ENCODE assay signal across 1 cellular context in the genomic region with DNA sequence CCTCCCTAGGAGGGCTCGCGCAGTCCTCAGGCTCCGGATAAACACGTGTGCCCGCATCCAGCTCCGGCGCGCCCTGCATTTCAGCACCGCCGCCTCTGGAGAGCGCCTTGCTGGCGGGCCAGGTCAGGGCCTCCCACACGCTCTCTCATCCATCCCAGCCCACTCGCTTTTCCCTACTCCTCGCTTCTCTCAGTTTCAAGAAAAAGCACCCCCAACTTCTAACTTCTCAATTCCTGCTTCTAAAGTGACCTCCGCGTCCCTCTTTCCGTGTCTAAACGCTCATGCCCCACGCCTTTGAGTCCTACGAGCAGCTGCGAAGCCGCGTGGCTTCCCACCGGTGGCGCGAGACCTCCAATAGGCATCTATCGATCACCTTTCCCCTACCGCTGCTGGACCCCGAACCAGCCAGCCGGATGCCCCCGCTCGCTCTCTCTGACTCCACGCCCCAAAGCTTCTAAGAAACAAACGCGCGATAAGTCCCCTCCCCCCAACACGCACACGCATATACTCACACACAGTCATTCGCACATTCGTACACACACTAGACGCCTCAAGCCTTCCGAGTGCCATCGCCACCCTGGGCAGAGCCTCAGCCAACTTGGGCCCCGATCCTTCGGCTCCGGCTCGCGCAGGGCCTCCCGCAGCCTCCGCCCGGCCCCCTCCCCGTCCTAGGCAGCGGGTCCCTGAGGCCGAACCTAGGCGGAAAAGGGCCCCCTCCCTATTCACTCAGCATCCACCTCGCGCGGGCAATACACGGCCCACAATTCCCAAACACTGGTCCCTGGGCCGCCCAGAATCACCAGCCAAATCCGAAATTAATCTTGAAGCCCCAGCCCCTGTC.
TF ChIP-seq lines count a peak whose summit lies in the region.

No MANE protein-coding gene starts in this region.

TF ChIP-seq in WTC11, 78 proteins besides CTCF, POLR2A, EP300 and RAD21 (continued from another document and continues in another):
- TF ChIP-seq, protein P1, sequence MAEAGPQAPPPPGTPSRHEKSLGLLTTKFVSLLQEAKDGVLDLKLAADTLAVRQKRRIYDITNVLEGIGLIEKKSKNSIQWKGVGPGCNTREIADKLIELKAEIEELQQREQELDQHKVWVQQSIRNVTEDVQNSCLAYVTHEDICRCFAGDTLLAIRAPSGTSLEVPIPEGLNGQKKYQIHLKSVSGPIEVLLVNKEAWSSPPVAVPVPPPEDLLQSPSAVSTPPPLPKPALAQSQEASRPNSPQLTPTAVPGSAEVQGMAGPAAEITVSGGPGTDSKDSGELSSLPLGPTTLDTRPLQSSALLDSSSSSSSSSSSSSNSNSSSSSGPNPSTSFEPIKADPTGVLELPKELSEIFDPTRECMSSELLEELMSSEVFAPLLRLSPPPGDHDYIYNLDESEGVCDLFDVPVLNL (CRISPR knock-in tag; IDR thresholded peaks at IDR 0.05; ENCODE audit: borderline replicate concordance, low read depth), result no peak
- TF ChIP-seq TEAD4 (CRISPR knock-in tag; IDR thresholded peaks at IDR 0.05) (peak; percentile 80), RORB (CRISPR knock-in tag; IDR thresholded peaks at IDR 0.05) (no peak), NR3C1 (CRISPR knock-in tag; conservative IDR thresholded peaks at IDR 0.05; ENCODE audit: low read depth) (no peak), ELF4 (CRISPR knock-in tag; IDR thresholded peaks at IDR 0.05; ENCODE audit: low read depth) (no peak), ESRRA (CRISPR knock-in tag; IDR thresholded peaks at IDR 0.05; ENCODE audit: borderline replicate concordance) (peak; percentile 90), RELA (CRISPR knock-in tag; IDR thresholded peaks at IDR 0.05; ENCODE audit: borderline replicate concordance) (peak; percentile 92; the same call in 1 of the 2 replicates), EMX1 (CRISPR knock-in tag; IDR thresholded peaks at IDR 0.05) (no peak), IRF2 (CRISPR knock-in tag; IDR thresholded peaks at IDR 0.05; ENCODE audit: borderline replicate concordance, low read depth) (no peak), ZNF219 (CRISPR knock-in tag; IDR thresholded peaks at IDR 0.05; ENCODE audit: borderline replicate concordance) (peak; percentile 87; the same call in 1 of the 2 replicates), ZNF416 (CRISPR knock-in tag; IDR thresholded peaks at IDR 0.05) (no peak), ZNF671 (CRISPR knock-in tag; IDR thresholded peaks at IDR 0.05) (no peak), JUN (CRISPR knock-in tag; IDR thresholded peaks at IDR 0.05) (peak; percentile 96), ZNF396 (CRISPR knock-in tag; IDR thresholded peaks at IDR 0.05; ENCODE audit: borderline replicate concordance) (no peak), TEAD1 (CRISPR knock-in tag; IDR thresholded peaks at IDR 0.05) (peak; percentile 97), NR2C2 (CRISPR knock-in tag; IDR thresholded peaks at IDR 0.05) (peak; percentile 53; the same call in 1 of the 2 replicates), CBFB (CRISPR knock-in tag; IDR thresholded peaks at IDR 0.05; ENCODE audit: low read depth) (no peak), ZNF263 (CRISPR knock-in tag; IDR thresholded peaks at IDR 0.05; ENCODE audit: low read depth) (no peak), TP53 (CRISPR knock-in tag; IDR thresholded peaks at IDR 0.05) (peak; percentile 89), SMAD3 (CRISPR knock-in tag; IDR thresholded peaks at IDR 0.05; ENCODE audit: borderline replicate concordance) (peak; percentile 96; the same call in 1 of the 2 replicates), ETV6 (CRISPR knock-in tag; IDR thresholded peaks at IDR 0.05) (peak; percentile 86; the same call in 1 of the 2 replicates), KAT7 (CRISPR knock-in tag; IDR thresholded peaks at IDR 0.05; ENCODE audit: borderline replicate concordance) (peak; percentile 94; the same call in 1 of the 2 replicates), ATF1 (CRISPR knock-in tag; IDR thresholded peaks at IDR 0.05) (no peak), ZNF121 (CRISPR knock-in tag; IDR thresholded peaks at IDR 0.05) (peak; percentile 100), MYBL2 (CRISPR knock-in tag; IDR thresholded peaks at IDR 0.05) (peak; percentile 87), JAZF1 (CRISPR knock-in tag; IDR thresholded peaks at IDR 0.05) (no peak), ZNF423 (CRISPR knock-in tag; IDR thresholded peaks at IDR 0.05) (no peak), SP1 (CRISPR knock-in tag; conservative IDR thresholded peaks at IDR 0.05) (peak; percentile 63), SMAD4 (CRISPR knock-in tag; IDR thresholded peaks at IDR 0.05) (peak; percentile 90)
- TF ChIP-seq, protein P2, sequence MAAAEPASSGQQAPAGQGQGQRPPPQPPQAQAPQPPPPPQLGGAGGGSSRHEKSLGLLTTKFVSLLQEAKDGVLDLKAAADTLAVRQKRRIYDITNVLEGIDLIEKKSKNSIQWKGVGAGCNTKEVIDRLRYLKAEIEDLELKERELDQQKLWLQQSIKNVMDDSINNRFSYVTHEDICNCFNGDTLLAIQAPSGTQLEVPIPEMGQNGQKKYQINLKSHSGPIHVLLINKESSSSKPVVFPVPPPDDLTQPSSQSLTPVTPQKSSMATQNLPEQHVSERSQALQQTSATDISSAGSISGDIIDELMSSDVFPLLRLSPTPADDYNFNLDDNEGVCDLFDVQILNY (CRISPR knock-in tag; IDR thresholded peaks at IDR 0.05), result peak; percentile 68; the same call in 1 of the 2 replicates
- TF ChIP-seq, protein P3, sequence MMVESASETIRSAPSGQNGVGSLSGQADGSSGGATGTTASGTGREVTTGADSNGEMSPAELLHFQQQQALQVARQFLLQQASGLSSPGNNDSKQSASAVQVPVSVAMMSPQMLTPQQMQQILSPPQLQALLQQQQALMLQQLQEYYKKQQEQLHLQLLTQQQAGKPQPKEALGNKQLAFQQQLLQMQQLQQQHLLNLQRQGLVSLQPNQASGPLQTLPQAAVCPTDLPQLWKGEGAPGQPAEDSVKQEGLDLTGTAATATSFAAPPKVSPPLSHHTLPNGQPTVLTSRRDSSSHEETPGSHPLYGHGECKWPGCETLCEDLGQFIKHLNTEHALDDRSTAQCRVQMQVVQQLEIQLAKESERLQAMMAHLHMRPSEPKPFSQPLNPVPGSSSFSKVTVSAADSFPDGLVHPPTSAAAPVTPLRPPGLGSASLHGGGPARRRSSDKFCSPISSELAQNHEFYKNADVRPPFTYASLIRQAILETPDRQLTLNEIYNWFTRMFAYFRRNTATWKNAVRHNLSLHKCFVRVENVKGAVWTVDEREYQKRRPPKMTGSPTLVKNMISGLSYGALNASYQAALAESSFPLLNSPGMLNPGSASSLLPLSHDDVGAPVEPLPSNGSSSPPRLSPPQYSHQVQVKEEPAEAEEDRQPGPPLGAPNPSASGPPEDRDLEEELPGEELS (CRISPR knock-in tag; IDR thresholded peaks at IDR 0.05), result peak; percentile 97
- TF ChIP-seq, protein P4, sequence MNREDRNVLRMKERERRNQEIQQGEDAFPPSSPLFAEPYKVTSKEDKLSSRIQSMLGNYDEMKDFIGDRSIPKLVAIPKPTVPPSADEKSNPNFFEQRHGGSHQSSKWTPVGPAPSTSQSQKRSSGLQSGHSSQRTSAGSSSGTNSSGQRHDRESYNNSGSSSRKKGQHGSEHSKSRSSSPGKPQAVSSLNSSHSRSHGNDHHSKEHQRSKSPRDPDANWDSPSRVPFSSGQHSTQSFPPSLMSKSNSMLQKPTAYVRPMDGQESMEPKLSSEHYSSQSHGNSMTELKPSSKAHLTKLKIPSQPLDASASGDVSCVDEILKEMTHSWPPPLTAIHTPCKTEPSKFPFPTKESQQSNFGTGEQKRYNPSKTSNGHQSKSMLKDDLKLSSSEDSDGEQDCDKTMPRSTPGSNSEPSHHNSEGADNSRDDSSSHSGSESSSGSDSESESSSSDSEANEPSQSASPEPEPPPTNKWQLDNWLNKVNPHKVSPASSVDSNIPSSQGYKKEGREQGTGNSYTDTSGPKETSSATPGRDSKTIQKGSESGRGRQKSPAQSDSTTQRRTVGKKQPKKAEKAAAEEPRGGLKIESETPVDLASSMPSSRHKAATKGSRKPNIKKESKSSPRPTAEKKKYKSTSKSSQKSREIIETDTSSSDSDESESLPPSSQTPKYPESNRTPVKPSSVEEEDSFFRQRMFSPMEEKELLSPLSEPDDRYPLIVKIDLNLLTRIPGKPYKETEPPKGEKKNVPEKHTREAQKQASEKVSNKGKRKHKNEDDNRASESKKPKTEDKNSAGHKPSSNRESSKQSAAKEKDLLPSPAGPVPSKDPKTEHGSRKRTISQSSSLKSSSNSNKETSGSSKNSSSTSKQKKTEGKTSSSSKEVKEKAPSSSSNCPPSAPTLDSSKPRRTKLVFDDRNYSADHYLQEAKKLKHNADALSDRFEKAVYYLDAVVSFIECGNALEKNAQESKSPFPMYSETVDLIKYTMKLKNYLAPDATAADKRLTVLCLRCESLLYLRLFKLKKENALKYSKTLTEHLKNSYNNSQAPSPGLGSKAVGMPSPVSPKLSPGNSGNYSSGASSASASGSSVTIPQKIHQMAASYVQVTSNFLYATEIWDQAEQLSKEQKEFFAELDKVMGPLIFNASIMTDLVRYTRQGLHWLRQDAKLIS (CRISPR knock-in tag; IDR thresholded peaks at IDR 0.05; ENCODE audit: borderline replicate concordance), result peak; percentile 75; the same call in 1 of the 2 replicates
- TF ChIP-seq, protein P5, sequence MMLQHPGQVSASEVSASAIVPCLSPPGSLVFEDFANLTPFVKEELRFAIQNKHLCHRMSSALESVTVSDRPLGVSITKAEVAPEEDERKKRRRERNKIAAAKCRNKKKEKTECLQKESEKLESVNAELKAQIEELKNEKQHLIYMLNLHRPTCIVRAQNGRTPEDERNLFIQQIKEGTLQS (CRISPR knock-in tag; conservative IDR thresholded peaks at IDR 0.05), result no peak
- TF ChIP-seq, protein P6, sequence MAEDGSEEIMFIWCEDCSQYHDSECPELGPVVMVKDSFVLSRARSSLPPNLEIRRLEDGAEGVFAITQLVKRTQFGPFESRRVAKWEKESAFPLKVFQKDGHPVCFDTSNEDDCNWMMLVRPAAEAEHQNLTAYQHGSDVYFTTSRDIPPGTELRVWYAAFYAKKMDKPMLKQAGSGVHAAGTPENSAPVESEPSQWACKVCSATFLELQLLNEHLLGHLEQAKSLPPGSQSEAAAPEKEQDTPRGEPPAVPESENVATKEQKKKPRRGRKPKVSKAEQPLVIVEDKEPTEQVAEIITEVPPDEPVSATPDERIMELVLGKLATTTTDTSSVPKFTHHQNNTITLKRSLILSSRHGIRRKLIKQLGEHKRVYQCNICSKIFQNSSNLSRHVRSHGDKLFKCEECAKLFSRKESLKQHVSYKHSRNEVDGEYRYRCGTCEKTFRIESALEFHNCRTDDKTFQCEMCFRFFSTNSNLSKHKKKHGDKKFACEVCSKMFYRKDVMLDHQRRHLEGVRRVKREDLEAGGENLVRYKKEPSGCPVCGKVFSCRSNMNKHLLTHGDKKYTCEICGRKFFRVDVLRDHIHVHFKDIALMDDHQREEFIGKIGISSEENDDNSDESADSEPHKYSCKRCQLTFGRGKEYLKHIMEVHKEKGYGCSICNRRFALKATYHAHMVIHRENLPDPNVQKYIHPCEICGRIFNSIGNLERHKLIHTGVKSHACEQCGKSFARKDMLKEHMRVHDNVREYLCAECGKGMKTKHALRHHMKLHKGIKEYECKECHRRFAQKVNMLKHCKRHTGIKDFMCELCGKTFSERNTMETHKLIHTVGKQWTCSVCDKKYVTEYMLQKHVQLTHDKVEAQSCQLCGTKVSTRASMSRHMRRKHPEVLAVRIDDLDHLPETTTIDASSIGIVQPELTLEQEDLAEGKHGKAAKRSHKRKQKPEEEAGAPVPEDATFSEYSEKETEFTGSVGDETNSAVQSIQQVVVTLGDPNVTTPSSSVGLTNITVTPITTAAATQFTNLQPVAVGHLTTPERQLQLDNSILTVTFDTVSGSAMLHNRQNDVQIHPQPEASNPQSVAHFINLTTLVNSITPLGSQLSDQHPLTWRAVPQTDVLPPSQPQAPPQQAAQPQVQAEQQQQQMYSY (CRISPR knock-in tag; IDR thresholded peaks at IDR 0.05), result peak; percentile 38; the same call in 1 of the 2 replicates
- TF ChIP-seq, protein P7, sequence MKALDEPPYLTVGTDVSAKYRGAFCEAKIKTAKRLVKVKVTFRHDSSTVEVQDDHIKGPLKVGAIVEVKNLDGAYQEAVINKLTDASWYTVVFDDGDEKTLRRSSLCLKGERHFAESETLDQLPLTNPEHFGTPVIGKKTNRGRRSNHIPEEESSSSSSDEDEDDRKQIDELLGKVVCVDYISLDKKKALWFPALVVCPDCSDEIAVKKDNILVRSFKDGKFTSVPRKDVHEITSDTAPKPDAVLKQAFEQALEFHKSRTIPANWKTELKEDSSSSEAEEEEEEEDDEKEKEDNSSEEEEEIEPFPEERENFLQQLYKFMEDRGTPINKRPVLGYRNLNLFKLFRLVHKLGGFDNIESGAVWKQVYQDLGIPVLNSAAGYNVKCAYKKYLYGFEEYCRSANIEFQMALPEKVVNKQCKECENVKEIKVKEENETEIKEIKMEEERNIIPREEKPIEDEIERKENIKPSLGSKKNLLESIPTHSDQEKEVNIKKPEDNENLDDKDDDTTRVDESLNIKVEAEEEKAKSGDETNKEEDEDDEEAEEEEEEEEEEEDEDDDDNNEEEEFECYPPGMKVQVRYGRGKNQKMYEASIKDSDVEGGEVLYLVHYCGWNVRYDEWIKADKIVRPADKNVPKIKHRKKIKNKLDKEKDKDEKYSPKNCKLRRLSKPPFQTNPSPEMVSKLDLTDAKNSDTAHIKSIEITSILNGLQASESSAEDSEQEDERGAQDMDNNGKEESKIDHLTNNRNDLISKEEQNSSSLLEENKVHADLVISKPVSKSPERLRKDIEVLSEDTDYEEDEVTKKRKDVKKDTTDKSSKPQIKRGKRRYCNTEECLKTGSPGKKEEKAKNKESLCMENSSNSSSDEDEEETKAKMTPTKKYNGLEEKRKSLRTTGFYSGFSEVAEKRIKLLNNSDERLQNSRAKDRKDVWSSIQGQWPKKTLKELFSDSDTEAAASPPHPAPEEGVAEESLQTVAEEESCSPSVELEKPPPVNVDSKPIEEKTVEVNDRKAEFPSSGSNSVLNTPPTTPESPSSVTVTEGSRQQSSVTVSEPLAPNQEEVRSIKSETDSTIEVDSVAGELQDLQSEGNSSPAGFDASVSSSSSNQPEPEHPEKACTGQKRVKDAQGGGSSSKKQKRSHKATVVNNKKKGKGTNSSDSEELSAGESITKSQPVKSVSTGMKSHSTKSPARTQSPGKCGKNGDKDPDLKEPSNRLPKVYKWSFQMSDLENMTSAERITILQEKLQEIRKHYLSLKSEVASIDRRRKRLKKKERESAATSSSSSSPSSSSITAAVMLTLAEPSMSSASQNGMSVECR (CRISPR knock-in tag; IDR thresholded peaks at IDR 0.05; ENCODE audit: borderline replicate concordance), result peak; percentile 99
- TF ChIP-seq, protein P8, sequence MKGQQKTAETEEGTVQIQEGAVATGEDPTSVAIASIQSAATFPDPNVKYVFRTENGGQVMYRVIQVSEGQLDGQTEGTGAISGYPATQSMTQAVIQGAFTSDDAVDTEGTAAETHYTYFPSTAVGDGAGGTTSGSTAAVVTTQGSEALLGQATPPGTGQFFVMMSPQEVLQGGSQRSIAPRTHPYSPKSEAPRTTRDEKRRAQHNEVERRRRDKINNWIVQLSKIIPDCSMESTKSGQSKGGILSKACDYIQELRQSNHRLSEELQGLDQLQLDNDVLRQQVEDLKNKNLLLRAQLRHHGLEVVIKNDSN (CRISPR knock-in tag; IDR thresholded peaks at IDR 0.05), result peak; percentile 76
- TF ChIP-seq, protein P9, sequence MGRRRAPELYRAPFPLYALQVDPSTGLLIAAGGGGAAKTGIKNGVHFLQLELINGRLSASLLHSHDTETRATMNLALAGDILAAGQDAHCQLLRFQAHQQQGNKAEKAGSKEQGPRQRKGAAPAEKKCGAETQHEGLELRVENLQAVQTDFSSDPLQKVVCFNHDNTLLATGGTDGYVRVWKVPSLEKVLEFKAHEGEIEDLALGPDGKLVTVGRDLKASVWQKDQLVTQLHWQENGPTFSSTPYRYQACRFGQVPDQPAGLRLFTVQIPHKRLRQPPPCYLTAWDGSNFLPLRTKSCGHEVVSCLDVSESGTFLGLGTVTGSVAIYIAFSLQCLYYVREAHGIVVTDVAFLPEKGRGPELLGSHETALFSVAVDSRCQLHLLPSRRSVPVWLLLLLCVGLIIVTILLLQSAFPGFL (CRISPR knock-in tag; IDR thresholded peaks at IDR 0.05; ENCODE audit: borderline replicate concordance), result peak; percentile 82; the same call in 1 of the 2 replicates
